9 cellular contexts compared by ENCODE assay signal in genomic region chr9:130443840-130444492, GRCh38. TPM values are rescaled to one million over a fixed set of nuclear protein-coding genes. Genes with fewer than 3 reads are reported as not detected.
A peak's percentile ranks its signal among the peaks of the same experiment; 100 is the strongest.
DNase-seq lines count a peak whose midpoint lies in the region; ATAC-seq and TF ChIP-seq lines count a peak whose summit lies in the region.
"Had no signal": no experiment of that assay in that cellular context is flagged by ENCODE, and none has a peak within 500 bp of the region (broad histone marks: within the 10 kb centered on the region; RNA-seq: fewer than 3 reads in every experiment).

No MANE protein-coding gene starts in this region.

- no peak for TF ChIP-seq CTCF in CD4-positive, alpha-beta T cell (IDR thresholded peaks at IDR 0.05)
- TF ChIP-seq CTCF in psoas muscle (IDR thresholded peaks at IDR 0.05) = no peak

- H3K36me3 ChIP-seq in SJCRH30 (no peaks in the 10 kb centered on the region), psoas muscle (ENCODE audit: insufficient read depth in 1 of 2, low read depth in 1 of 2) (no peaks in the 10 kb centered on the region)

- CTCF ChIA-PET in CD4-positive, alpha-beta T cell (lab: Charles Lee) = no interaction called here

- no peak overlapping the region for H3K27ac Mint-ChIP-seq in CD4-positive, alpha-beta T cell

- peaks cover 51% of the 10 kb centered on the region for H3K27me3 Mint-ChIP-seq in CD4-positive, alpha-beta T cell

- H3K9me3 ChIP-seq in CD4-positive, alpha-beta T cell (ENCODE audit: control insufficient read depth, low read length) = peaks cover 9% of the 10 kb centered on the region
- H3K9me3 ChIP-seq in SJCRH30 (replicated peaks) (peaks cover 10% of the 10 kb centered on the region; the same call in 1 of the 2 replicates), right cardiac atrium (ENCODE audit: control insufficient read depth, low read length) (no peaks in the 10 kb centered on the region), psoas muscle (peaks cover 16% of the 10 kb centered on the region)

- no peaks in the 10 kb centered on the region for H3K36me3 Mint-ChIP-seq in CD4-positive, alpha-beta T cell (ENCODE audit: low read depth)

- POLR2A ChIA-PET in CD4-positive, alpha-beta T cell (lab: Charles Lee) = no interaction called here

- H3K4me1 Mint-ChIP-seq in CD4-positive, alpha-beta T cell (ENCODE audit: low read depth) = no peaks in the 10 kb centered on the region

- DNase-seq in CD4-positive, alpha-beta T cell = no peak
- DNase-seq in SJCRH30 (no peak), right cardiac atrium (peak; percentile 65 to 77 (median 71)), psoas muscle (peak; percentile 65 to 70), cerebellum (ENCODE audit: low spot score) (no peak), COR-L47 (lab: John Stamatoyannopoulos, UW) (no peak)

- H3K4me1 ChIP-seq in SJCRH30 (peaks cover 29% of the 10 kb centered on the region), right cardiac atrium (ENCODE audit: control insufficient read depth, insufficient read depth, low read length) (peaks cover 7% of the 10 kb centered on the region), psoas muscle (peaks cover 24% of the 10 kb centered on the region)

- intact Hi-C loops in CD4-positive, alpha-beta T cell (cut with DNase I, micrococcal nuclease) = no loop called here
- intact Hi-C loops in right cardiac atrium (cut with DNase I) = no loop called here
- intact Hi-C loops in psoas muscle (cut with DNase I) = no loop called here

- 49% methylated on average over 14 of the region's 14 CpGs for WGBS in right cardiac atrium
- 40 to 52% (median 47%) methylated on average over 14 of the region's 14 CpGs for WGBS in psoas muscle, 3 donors

- peaks cover 5% of the 10 kb centered on the region for H3K9me3 Mint-ChIP-seq in CD4-positive, alpha-beta T cell

- H3K4me3 Mint-ChIP-seq in CD4-positive, alpha-beta T cell = peak overlapping the region; percentile 34

- H3K27ac ChIP-seq in CD4-positive, alpha-beta T cell (ENCODE audit: low read depth, low read length) = no peak overlapping the region
- no peak overlapping the region for H3K27ac ChIP-seq in SJCRH30
- H3K27ac ChIP-seq in right cardiac atrium (ENCODE audit: low read length) = peak overlapping the region; percentile 64
- peak overlapping the region; percentile 75 for H3K27ac ChIP-seq in psoas muscle
- H3K27ac ChIP-seq: epithelial cell of prostate had no signal

- peaks cover 30% of the 10 kb centered on the region for H3K27me3 ChIP-seq in CD4-positive, alpha-beta T cell (ENCODE audit: control insufficient read depth, insufficient read depth, low read length)
- H3K27me3 ChIP-seq in SJCRH30 (no peaks in the 10 kb centered on the region), right cardiac atrium (ENCODE audit: control insufficient read depth, insufficient read depth) (no peaks in the 10 kb centered on the region), psoas muscle (ENCODE audit: insufficient read depth in 3 of 3, low read length in 2 of 3) (peaks cover 0 to 4% (median 3%) of the 10 kb centered on the region in 3 donors)

- H3K4me3 ChIP-seq in SJCRH30 (peak overlapping the region; percentile 62), right cardiac atrium (ENCODE audit: low read length) (peak overlapping the region; percentile 81), psoas muscle (peak overlapping the region; percentile 83)

- no peak for ATAC-seq in CD4-positive, alpha-beta T cell (ENCODE audit: poor library complexity)
- ATAC-seq in right cardiac atrium = no peak
- ATAC-seq in psoas muscle = no peak
- ATAC-seq in HG03280 (IDR thresholded peaks at IDR 0.05; ENCODE audit: unreplicated experiment) = no peak
- ATAC-seq in HG02938 (IDR thresholded peaks at IDR 0.05; ENCODE audit: unreplicated experiment) = no peak

RNA-seq across cellular contexts. Expression of gene ASS1, which starts 0.8 kb away (rescaled TPM):
- total RNA-seq in CD4-positive, alpha-beta T cell = not detected
- 1,949 and 1,974 TPM in 2 replicates for total RNA-seq in SJCRH30 (2014; rRNA removed; shearing (Covaris generic))
- total RNA-seq in right cardiac atrium (10 to 100 TPM; 37.6 to 88.3 (median 52.9) TPM), psoas muscle (10 to 100 TPM; 36.5 to 74.4 (median 67.9) TPM), cerebellum (37.8 TPM)
- polyA plus RNA-seq in right cardiac atrium (77.8 TPM), psoas muscle (10 to 100 TPM; 31.0 to 71.5 (median 37.0) TPM)

Comparison
In these comparisons a context has a peak if more than half of its experiments do, and no peak if none do; other contexts are left out.
1. DNase-seq: peak in right cardiac atrium (3 of 3) and psoas muscle (2 of 2); none in CD4-positive, alpha-beta T cell (0 of 10), SJCRH30 (0 of 2), cerebellum (single experiment) and COR-L47 (single experiment).
2. H3K27ac ChIP-seq: peak in right cardiac atrium (single experiment) and psoas muscle (single experiment); none in CD4-positive, alpha-beta T cell (single experiment) and SJCRH30 (single experiment).
3. RNA of gene ASS1, which starts 0.8 kb away (total RNA-seq): 1,949 to 1,974 TPM in SJCRH30, 36.5 to 74.4 TPM in psoas muscle, 37.6 to 88.3 TPM in right cardiac atrium and 37.8 TPM in cerebellum (single experiment); not detected in CD4-positive, alpha-beta T cell; every median in the first group is over 10 times any median in the second.
4. Peak in every context shown above with its lines, with median percentiles within 50 percentile points of each other: H3K4me3 ChIP-seq.